ENCODE assay signal across 1 cellular context in the genomic region with DNA sequence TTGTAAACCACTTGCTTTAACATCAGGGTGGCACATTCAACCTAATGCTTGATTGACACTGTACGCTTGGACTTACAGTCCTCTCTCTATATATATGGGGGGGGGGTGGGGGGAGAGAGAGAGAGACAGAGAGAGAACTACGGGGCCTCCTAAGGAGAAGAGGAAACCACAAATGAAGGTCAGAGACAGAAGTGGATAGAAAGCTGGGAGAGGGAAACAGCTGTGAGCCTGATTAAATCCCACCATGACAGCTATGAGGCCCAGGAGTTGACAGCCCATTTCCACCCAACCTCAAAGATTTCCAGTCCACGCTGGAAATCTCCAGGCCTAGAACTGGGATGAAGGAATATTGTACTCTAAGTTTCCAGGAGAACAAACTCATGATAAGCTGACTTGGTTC.
TF ChIP-seq lines count a peak whose summit lies in the region.

No MANE protein-coding gene starts in this region.

TF ChIP-seq in K562, 482 proteins besides CTCF, POLR2A, EP300 and RAD21:
- TF ChIP-seq, protein P1, sequence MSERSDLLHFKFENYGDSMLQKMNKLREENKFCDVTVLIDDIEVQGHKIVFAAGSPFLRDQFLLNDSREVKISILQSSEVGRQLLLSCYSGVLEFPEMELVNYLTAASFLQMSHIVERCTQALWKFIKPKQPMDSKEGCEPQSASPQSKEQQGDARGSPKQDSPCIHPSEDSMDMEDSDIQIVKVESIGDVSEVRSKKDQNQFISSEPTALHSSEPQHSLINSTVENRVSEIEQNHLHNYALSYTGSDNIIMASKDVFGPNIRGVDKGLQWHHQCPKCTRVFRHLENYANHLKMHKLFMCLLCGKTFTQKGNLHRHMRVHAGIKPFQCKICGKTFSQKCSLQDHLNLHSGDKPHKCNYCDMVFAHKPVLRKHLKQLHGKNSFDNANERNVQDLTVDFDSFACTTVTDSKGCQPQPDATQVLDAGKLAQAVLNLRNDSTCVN (CRISPR knock-in tag; IDR thresholded peaks at IDR 0.05) = no peak
- TF ChIP-seq, protein P2, sequence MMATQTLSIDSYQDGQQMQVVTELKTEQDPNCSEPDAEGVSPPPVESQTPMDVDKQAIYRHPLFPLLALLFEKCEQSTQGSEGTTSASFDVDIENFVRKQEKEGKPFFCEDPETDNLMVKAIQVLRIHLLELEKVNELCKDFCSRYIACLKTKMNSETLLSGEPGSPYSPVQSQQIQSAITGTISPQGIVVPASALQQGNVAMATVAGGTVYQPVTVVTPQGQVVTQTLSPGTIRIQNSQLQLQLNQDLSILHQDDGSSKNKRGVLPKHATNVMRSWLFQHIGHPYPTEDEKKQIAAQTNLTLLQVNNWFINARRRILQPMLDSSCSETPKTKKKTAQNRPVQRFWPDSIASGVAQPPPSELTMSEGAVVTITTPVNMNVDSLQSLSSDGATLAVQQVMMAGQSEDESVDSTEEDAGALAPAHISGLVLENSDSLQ (IDR thresholded peaks at IDR 0.05) = no peak
- no peak for TF ChIP-seq GTF2A2 (tag; IDR thresholded peaks at IDR 0.05)
- TF ChIP-seq SOX6 (IDR thresholded peaks at IDR 0.05) = no peak
- TF ChIP-seq CBX1 (IDR thresholded peaks at IDR 0.05; ENCODE audit: low read depth) = no peak
- no peak for TF ChIP-seq CHD1 (IDR thresholded peaks at IDR 0.05; ENCODE audit: low read length)
- no peak for TF ChIP-seq ELF2 (CRISPR knock-in tag; IDR thresholded peaks at IDR 0.05)
- TF ChIP-seq CCAR2 (IDR thresholded peaks at IDR 0.05; ENCODE audit: low read depth, low read length) = no peak
- TF ChIP-seq MED1 (CRISPR knock-in tag; IDR thresholded peaks at IDR 0.05; ENCODE audit: borderline replicate concordance) = no peak
- TF ChIP-seq ZNF76 (CRISPR knock-in tag; IDR thresholded peaks at IDR 0.05; ENCODE audit: borderline replicate concordance) = no peak
- TF ChIP-seq ZBTB17 (CRISPR knock-in tag; IDR thresholded peaks at IDR 0.05) = no peak
- TF ChIP-seq TEAD4 (IDR thresholded peaks at IDR 0.05; ENCODE audit: low read length) = no peak
- TF ChIP-seq TEAD4 (CRISPR knock-in tag; IDR thresholded peaks at IDR 0.05; ENCODE audit: borderline replicate concordance) = no peak
- no peak for TF ChIP-seq RFX7 (CRISPR knock-in tag; IDR thresholded peaks at IDR 0.05)
- TF ChIP-seq, protein P3, sequence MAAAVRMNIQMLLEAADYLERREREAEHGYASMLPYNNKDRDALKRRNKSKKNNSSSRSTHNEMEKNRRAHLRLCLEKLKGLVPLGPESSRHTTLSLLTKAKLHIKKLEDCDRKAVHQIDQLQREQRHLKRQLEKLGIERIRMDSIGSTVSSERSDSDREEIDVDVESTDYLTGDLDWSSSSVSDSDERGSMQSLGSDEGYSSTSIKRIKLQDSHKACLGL (CRISPR knock-in tag; IDR thresholded peaks at IDR 0.05; ENCODE audit: borderline replicate concordance, poor library complexity, severe bottlenecking) = no peak
- TF ChIP-seq FOS (IDR thresholded peaks at IDR 0.05; ENCODE audit: extremely low read depth, insufficient read length) = no peak
- TF ChIP-seq, protein P4, sequence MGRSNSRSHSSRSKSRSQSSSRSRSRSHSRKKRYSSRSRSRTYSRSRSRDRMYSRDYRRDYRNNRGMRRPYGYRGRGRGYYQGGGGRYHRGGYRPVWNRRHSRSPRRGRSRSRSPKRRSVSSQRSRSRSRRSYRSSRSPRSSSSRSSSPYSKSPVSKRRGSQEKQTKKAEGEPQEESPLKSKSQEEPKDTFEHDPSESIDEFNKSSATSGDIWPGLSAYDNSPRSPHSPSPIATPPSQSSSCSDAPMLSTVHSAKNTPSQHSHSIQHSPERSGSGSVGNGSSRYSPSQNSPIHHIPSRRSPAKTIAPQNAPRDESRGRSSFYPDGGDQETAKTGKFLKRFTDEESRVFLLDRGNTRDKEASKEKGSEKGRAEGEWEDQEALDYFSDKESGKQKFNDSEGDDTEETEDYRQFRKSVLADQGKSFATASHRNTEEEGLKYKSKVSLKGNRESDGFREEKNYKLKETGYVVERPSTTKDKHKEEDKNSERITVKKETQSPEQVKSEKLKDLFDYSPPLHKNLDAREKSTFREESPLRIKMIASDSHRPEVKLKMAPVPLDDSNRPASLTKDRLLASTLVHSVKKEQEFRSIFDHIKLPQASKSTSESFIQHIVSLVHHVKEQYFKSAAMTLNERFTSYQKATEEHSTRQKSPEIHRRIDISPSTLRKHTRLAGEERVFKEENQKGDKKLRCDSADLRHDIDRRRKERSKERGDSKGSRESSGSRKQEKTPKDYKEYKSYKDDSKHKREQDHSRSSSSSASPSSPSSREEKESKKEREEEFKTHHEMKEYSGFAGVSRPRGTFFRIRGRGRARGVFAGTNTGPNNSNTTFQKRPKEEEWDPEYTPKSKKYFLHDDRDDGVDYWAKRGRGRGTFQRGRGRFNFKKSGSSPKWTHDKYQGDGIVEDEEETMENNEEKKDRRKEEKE (IDR thresholded peaks at IDR 0.05; ENCODE audit: borderline replicate concordance in 1 of 2, control insufficient read depth in 1 of 2, low read depth in 2 of 2, low read length in 1 of 2) = no peak
- TF ChIP-seq EHMT2 (IDR thresholded peaks at IDR 0.05) = no peak
- TF ChIP-seq BRD4 (IDR thresholded peaks at IDR 0.05) = no peak
- TF ChIP-seq MAFF (IDR thresholded peaks at IDR 0.05; ENCODE audit: low read length) = no peak
TF ChIP-seq in K562: peak in this region for 0.
